Comparison of ENCODE assay signal across 18 cellular contexts in genomic region chr17:32954477-32954876, GRCh38. TPM values are rescaled to one million over a fixed set of nuclear protein-coding genes. Genes with fewer than 3 reads are reported as not detected.
DNase-seq lines count a peak whose midpoint lies in the region; ATAC-seq, FAIRE-seq and TF ChIP-seq lines count a peak whose summit lies in the region.
"Had no signal": no experiment of that assay in that cellular context is flagged by ENCODE, and none has a peak within 500 bp of the region (broad histone marks: within the 10 kb centered on the region; RNA-seq: fewer than 3 reads in every experiment).

No MANE protein-coding gene starts in this region.

- CTCF ChIA-PET in HepG2 (lab: Yijun Ruan, JAX; ENCODE audit: low intra/inter-chr PET ratio, low total read pairs) = no interaction called here
- CTCF ChIA-PET in WTC11 (lab: Charles Lee) = interaction anchor here (1.3 to 1.5 kb wide), 2 partner anchors 44 to 295 kb away, joined by 3 to 4 read pairs; no protein-coding TSS in a partner anchor

- H3K9me3 ChIP-seq in body of pancreas (no peaks in the 10 kb centered on the region), HepG2 (ENCODE audit: low read length) (no peaks in the 10 kb centered on the region), pancreas (no peaks in the 10 kb centered on the region)
- no peaks in the 10 kb centered on the region for H3K9me3 ChIP-seq in effector memory CD4-positive, alpha-beta T cell (ENCODE audit: control insufficient read depth, low read length)
- H3K9me3 ChIP-seq: BLaER1, SJSA1 had no signal

- H3K27ac Mint-ChIP-seq in WTC11 = no peak overlapping the region
- H3K27ac Mint-ChIP-seq: CD8-positive, alpha-beta T cell had no signal

- TF ChIP-seq RAD21 in HepG2 (CRISPR knock-in tag; IDR thresholded peaks at IDR 0.05) = no peak

- no peaks in the 10 kb centered on the region for H3K27me3 ChIP-seq in body of pancreas
- H3K27me3 ChIP-seq in HepG2 (ENCODE audit: control insufficient read depth in 1 of 2, insufficient read depth in 2 of 2, low read length in 2 of 2) = peaks cover 0 to 2% of the 10 kb centered on the region in 2 experiments; a peak in 1 of 5 replicates
- H3K27me3 ChIP-seq in pancreas = no peaks in the 10 kb centered on the region
- no peaks in the 10 kb centered on the region for H3K27me3 ChIP-seq in effector memory CD4-positive, alpha-beta T cell (replicated peaks; ENCODE audit: control insufficient read depth, insufficient read depth, low read length, poor library complexity, severe bottlenecking)
- H3K27me3 ChIP-seq: BLaER1, SJSA1 had no signal

- no peaks in the 10 kb centered on the region for H3K36me3 Mint-ChIP-seq in WTC11
- H3K36me3 Mint-ChIP-seq: CD8-positive, alpha-beta T cell had no signal

- H3K4me3 Mint-ChIP-seq in WTC11 = no peak overlapping the region
- H3K4me3 Mint-ChIP-seq: CD8-positive, alpha-beta T cell had no signal

- intact Hi-C loops in body of pancreas (cut with DNase I) = no loop called here
- intact Hi-C loops in HepG2 (cut with micrococcal nuclease; ENCODE audit: unreplicated experiment) = no loop called here
- intact Hi-C loops in pancreas (cut with DNase I) = no loop called here

- in situ Hi-C loops in HepG2 (cut with HindIII; ENCODE audit: extremely low pct_ligation_motif_present, low pct_unique_long_range_greater_than_20kb) = no loop called here

- no peaks in the 10 kb centered on the region for H3K79me2 ChIP-seq in HepG2 (ENCODE audit: insufficient read depth, low read length)

- POLR2A ChIA-PET in HepG2 (lab: Yijun Ruan, JAX) (no interaction called here), WTC11 (lab: Charles Lee) (no interaction called here)

- peak; percentile 96 for ATAC-seq in body of pancreas
- ATAC-seq in HepG2 = peak; percentile 84
- ATAC-seq in pancreas = peak; percentile 93 to 97 (median 95)
- no peak for ATAC-seq in WTC11
- ATAC-seq in HG03571 (IDR thresholded peaks at IDR 0.05; ENCODE audit: unreplicated experiment) = no peak
- ATAC-seq: CD8-positive, alpha-beta T cell; HCT116 had no signal

- H3K36me3 ChIP-seq in body of pancreas (replicated peaks in 1 of 2; ENCODE audit: insufficient read depth in 1 of 2, low read depth in 2 of 2) (no peaks in the 10 kb centered on the region), HepG2 (replicated peaks in 1 of 2; ENCODE audit: control insufficient read depth in 1 of 2, insufficient read depth in 2 of 2, low read length in 2 of 2) (no peaks in the 10 kb centered on the region), pancreas (no peaks in the 10 kb centered on the region)
- no peaks in the 10 kb centered on the region for H3K36me3 ChIP-seq in effector memory CD4-positive, alpha-beta T cell (ENCODE audit: control insufficient read depth, insufficient read depth, low read length)
- H3K36me3 ChIP-seq: BLaER1, SJSA1 had no signal

- H3K4me1 Mint-ChIP-seq in WTC11 = no peaks in the 10 kb centered on the region

- FAIRE-seq in HepG2 (lab: Jason Lieb, UNC) = peak; percentile 37
- peak; percentile 61 for FAIRE-seq in pancreas (lab: Jason Lieb, UNC)
- FAIRE-seq: G401.6 had no signal

- no peak overlapping the region for H2AFZ ChIP-seq in HepG2 (ENCODE audit: low read length)
- H2AFZ ChIP-seq: PC-9 had no signal

- TF ChIP-seq POLR2A in body of pancreas (IDR thresholded peaks at IDR 0.05) (no peak), HepG2 (IDR thresholded peaks at IDR 0.05; ENCODE audit: insufficient read depth in 1 of 2, low read depth in 2 of 2, low read length in 2 of 2) (no peak)

- H3K27ac ChIP-seq in body of pancreas (peak overlapping the region; percentile 59 to 83 (median 70)), HepG2 (ENCODE audit: extremely low read length, insufficient read depth, low read length) (no peak overlapping the region), pancreas (peak overlapping the region in 3 of 4 donors; percentile 18 to 64 (median 61))
- H3K27ac ChIP-seq in effector memory CD4-positive, alpha-beta T cell (ENCODE audit: insufficient read depth, low read length, poor library complexity, severe bottlenecking) = no peak overlapping the region
- H3K27ac ChIP-seq: BLaER1, PC-9, SJSA1 had no signal

- WGBS in body of pancreas, 2 donors = 18% methylated on average over 8 of the region's 8 CpGs
- WGBS in HepG2 (ENCODE audit: low lambda C conversion rate) = 0% methylated on average over 7 of the region's 8 CpGs
- 11 to 15% methylated on average over 8 of the region's 8 CpGs for WGBS in pancreas, 2 donors

- no peak overlapping the region for H3K9ac ChIP-seq in HepG2 (ENCODE audit: insufficient read depth, low read depth, low read length)
- H3K9ac ChIP-seq: BLaER1 had no signal

- H3K4me2 ChIP-seq in HepG2 (ENCODE audit: low read depth, low read length) = peak overlapping the region; percentile 51
- H3K4me2 ChIP-seq: BLaER1, PC-9 had no signal

- BruUV-seq in HepG2 (replicated peaks; lab: Mats Ljungman, UMichigan) = no TSS peak

- H3K4me3 ChIP-seq in body of pancreas (no peak overlapping the region), HepG2 (replicated peaks in 1 of 3; ENCODE audit: insufficient read depth in 1 of 3, low read depth in 2 of 3, low read length in 3 of 3) (no peak overlapping the region), pancreas (no peak overlapping the region)
- H3K4me3 ChIP-seq in effector memory CD4-positive, alpha-beta T cell (ENCODE audit: insufficient read depth, low read depth, low read length, poor library complexity, severe bottlenecking) = no peak overlapping the region
- H3K4me3 ChIP-seq: BLaER1, PC-9, SJSA1 had no signal

- H4K20me1 ChIP-seq in HepG2 (ENCODE audit: insufficient read depth, low read length) = no peaks in the 10 kb centered on the region
- H4K20me1 ChIP-seq: BLaER1 had no signal

- peaks cover 39% of the 10 kb centered on the region for H3K4me1 ChIP-seq in body of pancreas
- peaks cover 20% of the 10 kb centered on the region for H3K4me1 ChIP-seq in HepG2 (ENCODE audit: insufficient read depth, low read length)
- H3K4me1 ChIP-seq in pancreas = peaks cover 20 to 36% (median 23%) of the 10 kb centered on the region in 3 donors
- H3K4me1 ChIP-seq in effector memory CD4-positive, alpha-beta T cell (ENCODE audit: control insufficient read depth, insufficient read depth, low read length, poor library complexity, severe bottlenecking) = no peaks in the 10 kb centered on the region
- H3K4me1 ChIP-seq: BLaER1, SJSA1 had no signal

- DNase-seq in body of pancreas = peak; percentile 90 to 95 (median 92)
- peak; percentile 29 for DNase-seq in HepG2 (ENCODE audit: low spot score)
- peak; percentile 83 to 94 (median 90) for DNase-seq in pancreas
- DNase-seq in effector memory CD4-positive, alpha-beta T cell = no peak
- DNase-seq in HK-2 (ENCODE audit: unreplicated experiment) = no peak
- no peak for DNase-seq in WTC11 (ENCODE audit: low spot score)
- DNase-seq: CD8-positive, alpha-beta T cell; DND-41; KBM-7; NCI-H1436; NCI-H2029; NCI-H510A; PC-9 had no signal

- TF ChIP-seq EP300 in HepG2 (IDR thresholded peaks at IDR 0.05; ENCODE audit: low read depth in 2 of 2, low read length in 2 of 2) (no peak), HepG2 (CRISPR knock-in tag; IDR thresholded peaks at IDR 0.05; ENCODE audit: borderline replicate concordance) (no peak)

- H3K9me3 Mint-ChIP-seq in WTC11 = no peaks in the 10 kb centered on the region
- H3K9me3 Mint-ChIP-seq: CD8-positive, alpha-beta T cell had no signal

- no peaks in the 10 kb centered on the region for H3K27me3 Mint-ChIP-seq in WTC11 (ENCODE audit: low read depth)

- TF ChIP-seq CTCF in body of pancreas (IDR thresholded peaks at IDR 0.05) (peak in 1 of 7 experiments; percentile 12), HepG2 (CRISPR knock-in tag; IDR thresholded peaks at IDR 0.05) (no peak), pancreas (IDR thresholded peaks at IDR 0.05) (no peak), WTC11 (IDR thresholded peaks at IDR 0.05) (no peak)

RNA-seq across cellular contexts. Expression of gene TMEM98, which starts 26.5 kb away (rescaled TPM):
- total RNA-seq in body of pancreas (10 to 100 TPM; 88.2 to 99.2 TPM), HepG2 (2016; rRNA removed; fragmentation: Illumina TruSeq; extraction: Trizol) (77.3 and 103 TPM in 2 replicates), pancreas (10 to 100 TPM; 32.2 to 62.1 (median 36.5) TPM), WTC11 (2021) (66.0 to 70.3 TPM (median 69.8 TPM) in 3 replicates)
- total RNA-seq in HepG2 (2016; cell fraction: cytosol; rRNA removed; fragmentation: Illumina TruSeq; extraction: Trizol; ENCODE audit: low read depth) = 53.1 and 67.2 TPM in 2 replicates
- 79.2 and 109 TPM in 2 replicates for total RNA-seq in HepG2 (2016; cell fraction: insoluble cytoplasmic fraction; rRNA removed; fragmentation: Illumina TruSeq; extraction: Trizol)
- 111 and 127 TPM in 2 replicates for total RNA-seq in HepG2 (2016; cell fraction: membrane; rRNA removed; fragmentation: Illumina TruSeq; extraction: Trizol)
- 75.4 and 76.4 TPM in 2 replicates for total RNA-seq in HepG2 (2016; cell fraction: nucleus; rRNA removed; fragmentation: Illumina TruSeq; extraction: Trizol)
- polyA plus RNA-seq in HepG2 (2011; rRNA removed) (175 and 180 TPM in 2 replicates), pancreas (10 to 100 TPM; 16.6 to 38.8 TPM)
- polyA plus RNA-seq in HepG2 (2011; cell fraction: cytosol; rRNA removed) = 328 and 339 TPM in 2 replicates
- 173 and 209 TPM in 2 replicates for polyA plus RNA-seq in HepG2 (2011; cell fraction: nucleus; rRNA removed)
- 69.9 and 74.1 TPM in 2 replicates for polyA plus RNA-seq in HepG2 (2012)
- polyA plus RNA-seq in HepG2 (2016; cell fraction: cytosol; fragmentation: Illumina TruSeq; extraction: Trizol; ENCODE audit: low read depth) = 92.0 and 118 TPM in 2 replicates
- polyA plus RNA-seq in HepG2 (2016; cell fraction: insoluble cytoplasmic fraction; fragmentation: Illumina TruSeq; extraction: Trizol; ENCODE audit: low read depth) = 87.3 and 89.1 TPM in 2 replicates
- 118 and 131 TPM in 2 replicates for polyA plus RNA-seq in HepG2 (2016; cell fraction: membrane; fragmentation: Illumina TruSeq; extraction: Trizol; ENCODE audit: low read depth)
- 139 and 141 TPM in 2 replicates for polyA plus RNA-seq in HepG2 (2016; cell fraction: nucleus; fragmentation: Illumina TruSeq; extraction: Trizol; ENCODE audit: insufficient read depth, low read depth)
- polyA minus RNA-seq in HepG2 (2011; rRNA and poly(A)+ RNA removed; ENCODE audit: low replicate concordance) = 1.2 and 454 TPM in 2 replicates
- 65.4 and 66.9 TPM in 2 replicates for polyA minus RNA-seq in HepG2 (2011; cell fraction: cytosol; rRNA and poly(A)+ RNA removed)
- 53.7 and 60.7 TPM in 2 replicates for polyA minus RNA-seq in HepG2 (2011; cell fraction: nucleus; rRNA and poly(A)+ RNA removed)
- total RNA-seq: CD8-positive, alpha-beta T cell; PC-9 had no signal

RNA-seq across cellular contexts. Expression of gene SPACA3, which starts 37.2 kb away (rescaled TPM):
- total RNA-seq in body of pancreas (1 to 10 TPM in 1 of 2 donors, not detected in 1; 2.6 TPM), HepG2 (2016; rRNA removed; fragmentation: Illumina TruSeq; extraction: Trizol) (not detected in 2 replicates), pancreas (1 to 10 TPM in 5 of 6 donors, under 1 TPM in 1; 0.59 to 4.8 (median 1.9) TPM), WTC11 (2021) (not detected in 3 replicates)
- total RNA-seq in HepG2 (2016; cell fraction: cytosol; rRNA removed; fragmentation: Illumina TruSeq; extraction: Trizol; ENCODE audit: low read depth) = not detected in 2 replicates
- not detected in 2 replicates for total RNA-seq in HepG2 (2016; cell fraction: insoluble cytoplasmic fraction; rRNA removed; fragmentation: Illumina TruSeq; extraction: Trizol)
- total RNA-seq in HepG2 (2016; cell fraction: membrane; rRNA removed; fragmentation: Illumina TruSeq; extraction: Trizol) = not detected in 2 replicates
- total RNA-seq in HepG2 (2016; cell fraction: nucleus; rRNA removed; fragmentation: Illumina TruSeq; extraction: Trizol) = not detected in 2 replicates
- polyA plus RNA-seq in HepG2 (2011; rRNA removed) (not detected in 2 replicates), pancreas (1 to 10 TPM; 2.2 to 2.7 TPM)
- polyA plus RNA-seq in HepG2 (2011; cell fraction: cytosol; rRNA removed) = not detected in 2 replicates
- not detected in 2 replicates for polyA plus RNA-seq in HepG2 (2011; cell fraction: nucleus; rRNA removed)
- polyA plus RNA-seq in HepG2 (2012) = not detected in 2 replicates
- not detected in 2 replicates for polyA plus RNA-seq in HepG2 (2016; cell fraction: cytosol; fragmentation: Illumina TruSeq; extraction: Trizol; ENCODE audit: low read depth)
- polyA plus RNA-seq in HepG2 (2016; cell fraction: insoluble cytoplasmic fraction; fragmentation: Illumina TruSeq; extraction: Trizol; ENCODE audit: low read depth) = not detected in 2 replicates
- not detected in 2 replicates for polyA plus RNA-seq in HepG2 (2016; cell fraction: membrane; fragmentation: Illumina TruSeq; extraction: Trizol; ENCODE audit: low read depth)
- polyA plus RNA-seq in HepG2 (2016; cell fraction: nucleus; fragmentation: Illumina TruSeq; extraction: Trizol; ENCODE audit: insufficient read depth, low read depth) = not detected in 2 replicates
- polyA minus RNA-seq in HepG2 (2011; rRNA and poly(A)+ RNA removed; ENCODE audit: low replicate concordance) = not detected in 2 replicates
- not detected in 2 replicates for polyA minus RNA-seq in HepG2 (2011; cell fraction: cytosol; rRNA and poly(A)+ RNA removed)
- polyA minus RNA-seq in HepG2 (2011; cell fraction: nucleus; rRNA and poly(A)+ RNA removed) = not detected in 2 replicates
- total RNA-seq: CD8-positive, alpha-beta T cell; PC-9; SJSA1 had no signal

Comparison
In these comparisons a context has a peak if more than half of its experiments do, and no peak if none do; other contexts are left out.
1. ATAC-seq: peak in body of pancreas (single experiment), HepG2 (single experiment) and pancreas (4 of 4); none in WTC11 (single experiment) and HG03571 (single experiment).
2. DNase-seq: peak in body of pancreas (4 of 4), HepG2 (single experiment) and pancreas (6 of 6); none in effector memory CD4-positive, alpha-beta T cell (0 of 3), HK-2 (single experiment) and WTC11 (single experiment).
3. H3K27ac ChIP-seq: peak in body of pancreas (4 of 4) and pancreas (3 of 4); none in HepG2 (single experiment) and effector memory CD4-positive, alpha-beta T cell (single experiment).